13 cellular contexts compared by ENCODE assay signal in the genomic region with DNA sequence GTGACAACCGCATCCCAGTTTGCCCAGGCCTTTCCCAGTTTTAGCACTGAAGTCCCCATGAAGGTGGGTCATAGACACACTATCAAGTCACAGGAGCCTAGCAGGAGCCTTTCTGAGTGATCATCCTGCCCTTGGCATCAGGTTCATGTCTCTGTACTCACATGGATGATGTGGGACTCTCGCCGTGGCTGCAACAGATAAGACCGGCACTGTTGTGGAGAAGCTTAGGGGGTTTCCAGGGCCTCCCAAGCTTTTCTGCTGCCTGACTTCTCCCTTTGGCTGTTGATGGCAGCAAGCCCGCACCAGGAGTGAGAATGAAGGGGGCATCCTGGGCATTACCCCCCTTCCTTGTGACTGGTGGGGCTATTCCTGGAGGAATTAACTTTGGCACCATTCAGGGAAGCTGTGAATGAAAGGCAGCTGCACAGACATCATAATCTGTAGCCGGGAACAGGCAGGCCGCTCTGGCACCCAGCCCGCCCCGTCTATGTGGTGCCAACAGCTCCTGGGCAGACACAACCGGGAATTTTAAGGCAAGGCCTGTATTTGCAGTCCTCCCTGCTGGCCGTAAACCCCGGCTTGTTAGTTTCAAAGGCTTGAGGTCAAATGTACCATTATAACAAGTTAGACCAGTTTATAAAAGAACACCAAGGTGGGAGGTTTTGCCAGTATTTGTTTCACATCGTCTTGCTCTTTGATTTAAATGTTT.
DNase-seq lines count a peak whose midpoint lies in the region; ATAC-seq and TF ChIP-seq lines count a peak whose summit lies in the region.
"Had no signal": no experiment of that assay in that cellular context is flagged by ENCODE, and none has a peak within 500 bp of the region (broad histone marks: within the 10 kb centered on the region; RNA-seq: fewer than 3 reads in every experiment).

No MANE protein-coding gene starts in this region.

- DNase-seq in SK-N-SH: peak; percentile 39
- peak; percentile 56 to 68 (median 59) for DNase-seq in mucosa of descending colon
- DNase-seq in upper lobe of left lung: peak; percentile 27 to 87
- DNase-seq in stimulated activated naive CD8-positive, alpha-beta T cell treated with anti-CD3 and anti-CD28 coated beads, Interleukin-15, amount 100 ng/mL, for 72 hours: no peak
- DNase-seq: naive B cell, NCI-H187 had no signal

- no peaks in the 10 kb centered on the region for H3K36me3 ChIP-seq in SK-N-SH (replicated peaks in 1 of 2; ENCODE audit: control insufficient read depth in 1 of 2, insufficient read depth in 2 of 2, low read length in 1 of 2)
- H3K36me3 ChIP-seq in mucosa of descending colon (ENCODE audit: low read depth): no peaks in the 10 kb centered on the region
- no peaks in the 10 kb centered on the region for H3K36me3 ChIP-seq in upper lobe of left lung

- no peak overlapping the region for H3K4me3 ChIP-seq in SK-N-SH (ENCODE audit: low read depth in 2 of 2, low read length in 1 of 2)
- H3K4me3 ChIP-seq in mucosa of descending colon: no peak overlapping the region
- H3K4me3 ChIP-seq in upper lobe of left lung: no peak overlapping the region
- H3K4me3 ChIP-seq: K562 had no signal

- no peaks in the 10 kb centered on the region for H3K9me3 ChIP-seq in SK-N-SH
- H3K9me3 ChIP-seq in mucosa of descending colon: no peaks in the 10 kb centered on the region
- H3K9me3 ChIP-seq in upper lobe of left lung: no peaks in the 10 kb centered on the region

- H3K27ac Mint-ChIP-seq in stimulated activated naive CD8-positive, alpha-beta T cell treated with anti-CD3 and anti-CD28 coated beads, Interleukin-15, amount 100 ng/mL, for 72 hours: no peak overlapping the region
- H3K27ac Mint-ChIP-seq: activated naive CD8-positive, alpha-beta T cell; WTC11 had no signal

- H3K4me1 ChIP-seq in SK-N-SH (ENCODE audit: control insufficient read depth in 1 of 2, insufficient read depth in 2 of 2, low read depth in 1 of 2, low read length in 1 of 2): peaks cover 0 to 17% of the 10 kb centered on the region in 2 experiments; a peak in 1 of 4 replicates
- H3K4me1 ChIP-seq in mucosa of descending colon (ENCODE audit: low read depth): no peaks in the 10 kb centered on the region
- peaks cover 0 to 6% (median 2%) of the 10 kb centered on the region in 4 donors for H3K4me1 ChIP-seq in upper lobe of left lung

- no peaks in the 10 kb centered on the region for H3K9me2 ChIP-seq in SK-N-SH

- H3K27me3 ChIP-seq in SK-N-SH (ENCODE audit: insufficient read depth) (no peaks in the 10 kb centered on the region), upper lobe of left lung (no peaks in the 10 kb centered on the region)

- H4K20me1 ChIP-seq in SK-N-SH (ENCODE audit: insufficient read depth): no peaks in the 10 kb centered on the region

- no peak for TF ChIP-seq POLR2A in upper lobe of left lung (IDR thresholded peaks at IDR 0.05)

- no peaks in the 10 kb centered on the region for H3K9me3 Mint-ChIP-seq in stimulated activated naive CD8-positive, alpha-beta T cell treated with anti-CD3 and anti-CD28 coated beads, Interleukin-15, amount 100 ng/mL, for 72 hours
- H3K9me3 Mint-ChIP-seq: naive B cell had no signal

- 54% methylated on average over 13 of the region's 13 CpGs for WGBS in SK-N-SH (ENCODE audit: low lambda C conversion rate)
- whole genome bisulfite sequencing in upper lobe of left lung, 2 donors: 53 to 68% methylated on average over 8 to 13 of the region's 13 CpGs

- H3K4me1 Mint-ChIP-seq in stimulated activated naive CD8-positive, alpha-beta T cell treated with anti-CD3 and anti-CD28 coated beads, Interleukin-15, amount 100 ng/mL, for 72 hours: no peaks in the 10 kb centered on the region
- H3K4me1 Mint-ChIP-seq: WTC11 had no signal

- CTCF ChIA-PET in SK-N-SH (lab: Yijun Ruan, JAX): no interaction called here

- POLR2A ChIA-PET in SK-N-SH (lab: Yijun Ruan, JAX): no interaction called here

- no peaks in the 10 kb centered on the region for H3F3A ChIP-seq in SK-N-SH (replicated peaks; ENCODE audit: insufficient read depth)

- no peaks in the 10 kb centered on the region for H3K27me3 Mint-ChIP-seq in stimulated activated naive CD8-positive, alpha-beta T cell treated with anti-CD3 and anti-CD28 coated beads, Interleukin-15, amount 100 ng/mL, for 72 hours
- H3K27me3 Mint-ChIP-seq: activated naive CD8-positive, alpha-beta T cell had no signal

- no peak overlapping the region for H3K4me2 ChIP-seq in SK-N-SH

- no peak overlapping the region for H2AFZ ChIP-seq in SK-N-SH (ENCODE audit: low read depth)

- no peak overlapping the region for H3K4me3 Mint-ChIP-seq in stimulated activated naive CD8-positive, alpha-beta T cell treated with anti-CD3 and anti-CD28 coated beads, Interleukin-15, amount 100 ng/mL, for 72 hours
- H3K4me3 Mint-ChIP-seq: activated naive CD8-positive, alpha-beta T cell; naive B cell; WTC11 had no signal

- H3K9ac ChIP-seq in SK-N-SH: no peak overlapping the region

- intact Hi-C loops in mucosa of descending colon (cut with DNase I, micrococcal nuclease): no loop called here

- no peaks in the 10 kb centered on the region for H3K79me2 ChIP-seq in SK-N-SH (ENCODE audit: insufficient read depth)

- ATAC-seq in SK-N-SH treated with all-trans-retinoic acid at 6 μM for 48 hours: no peak
- peak; percentile 83 for ATAC-seq in esophagus mucosa
- ATAC-seq in mucosa of descending colon: peak; percentile 86
- ATAC-seq in upper lobe of left lung (ENCODE audit: low FRiP score in 2 of 2): no peak
- ATAC-seq in stimulated activated naive CD8-positive, alpha-beta T cell treated with anti-CD3 and anti-CD28 coated beads, Interleukin-15, amount 100 ng/mL, for 72 hours: no peak
- ATAC-seq in GM19397 (IDR thresholded peaks at IDR 0.05; ENCODE audit: unreplicated experiment): no peak
- ATAC-seq in GM21526 (IDR thresholded peaks at IDR 0.05; ENCODE audit: low FRiP score, unreplicated experiment): no peak
- ATAC-seq: K562, WTC11 had no signal

- peak overlapping the region in 1 of 2 experiments; percentile 79; a peak in 2 of 4 replicates for H3K27ac ChIP-seq in SK-N-SH (ENCODE audit: low read depth in 2 of 2, low read length in 1 of 2)
- no peak overlapping the region for H3K27ac ChIP-seq in upper lobe of left lung

- TF ChIP-seq EP300 in SK-N-SH (IDR thresholded peaks at IDR 0.05; ENCODE audit: borderline replicate concordance in 1 of 2, low read depth in 1 of 2, low read length in 1 of 2) (no peak), upper lobe of left lung (IDR thresholded peaks at IDR 0.05) (no peak)

- TF ChIP-seq RAD21 in SK-N-SH (IDR thresholded peaks at IDR 0.05; ENCODE audit: low read length): no peak

- no peak for TF ChIP-seq CTCF in SK-N-SH (IDR thresholded peaks at IDR 0.05)
- no peak for TF ChIP-seq CTCF in mucosa of descending colon (IDR thresholded peaks at IDR 0.05)
- no peak for TF ChIP-seq CTCF in upper lobe of left lung (IDR thresholded peaks at IDR 0.05)

TF ChIP-seq in SK-N-SH, 30 proteins besides CTCF, POLR2A, EP300 and RAD21 (continues in another document):
- TF ChIP-seq, protein P1, sequence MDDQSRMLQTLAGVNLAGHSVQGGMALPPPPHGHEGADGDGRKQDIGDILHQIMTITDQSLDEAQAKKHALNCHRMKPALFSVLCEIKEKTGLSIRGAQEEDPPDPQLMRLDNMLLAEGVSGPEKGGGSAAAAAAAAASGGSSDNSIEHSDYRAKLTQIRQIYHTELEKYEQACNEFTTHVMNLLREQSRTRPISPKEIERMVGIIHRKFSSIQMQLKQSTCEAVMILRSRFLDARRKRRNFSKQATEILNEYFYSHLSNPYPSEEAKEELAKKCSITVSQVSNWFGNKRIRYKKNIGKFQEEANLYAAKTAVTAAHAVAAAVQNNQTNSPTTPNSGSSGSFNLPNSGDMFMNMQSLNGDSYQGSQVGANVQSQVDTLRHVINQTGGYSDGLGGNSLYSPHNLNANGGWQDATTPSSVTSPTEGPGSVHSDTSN (IDR thresholded peaks at IDR 0.05): no peak
- TF ChIP-seq, protein P2, sequence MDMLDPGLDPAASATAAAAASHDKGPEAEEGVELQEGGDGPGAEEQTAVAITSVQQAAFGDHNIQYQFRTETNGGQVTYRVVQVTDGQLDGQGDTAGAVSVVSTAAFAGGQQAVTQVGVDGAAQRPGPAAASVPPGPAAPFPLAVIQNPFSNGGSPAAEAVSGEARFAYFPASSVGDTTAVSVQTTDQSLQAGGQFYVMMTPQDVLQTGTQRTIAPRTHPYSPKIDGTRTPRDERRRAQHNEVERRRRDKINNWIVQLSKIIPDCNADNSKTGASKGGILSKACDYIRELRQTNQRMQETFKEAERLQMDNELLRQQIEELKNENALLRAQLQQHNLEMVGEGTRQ (IDR thresholded peaks at IDR 0.05; ENCODE audit: borderline replicate concordance, low read depth, low read length): no peak
- TF ChIP-seq JUND (IDR thresholded peaks at IDR 0.05): no peak

TF ChIP-seq in SK-N-SH treated with all-trans-retinoic acid at 6 μM for 48 hours, 23 proteins besides CTCF, POLR2A, EP300 and RAD21:
- TF ChIP-seq ARNTL (CRISPR knock-in tag; IDR thresholded peaks at IDR 0.05; ENCODE audit: borderline replicate concordance, low read depth): no peak
- no peak for TF ChIP-seq ZNF70 (CRISPR knock-in tag; IDR thresholded peaks at IDR 0.05)
- TF ChIP-seq, protein P3, sequence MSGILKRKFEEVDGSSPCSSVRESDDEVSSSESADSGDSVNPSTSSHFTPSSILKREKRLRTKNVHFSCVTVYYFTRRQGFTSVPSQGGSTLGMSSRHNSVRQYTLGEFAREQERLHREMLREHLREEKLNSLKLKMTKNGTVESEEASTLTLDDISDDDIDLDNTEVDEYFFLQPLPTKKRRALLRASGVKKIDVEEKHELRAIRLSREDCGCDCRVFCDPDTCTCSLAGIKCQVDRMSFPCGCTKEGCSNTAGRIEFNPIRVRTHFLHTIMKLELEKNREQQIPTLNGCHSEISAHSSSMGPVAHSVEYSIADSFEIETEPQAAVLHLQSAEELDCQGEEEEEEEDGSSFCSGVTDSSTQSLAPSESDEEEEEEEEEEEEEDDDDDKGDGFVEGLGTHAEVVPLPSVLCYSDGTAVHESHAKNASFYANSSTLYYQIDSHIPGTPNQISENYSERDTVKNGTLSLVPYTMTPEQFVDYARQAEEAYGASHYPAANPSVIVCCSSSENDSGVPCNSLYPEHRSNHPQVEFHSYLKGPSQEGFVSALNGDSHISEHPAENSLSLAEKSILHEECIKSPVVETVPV (CRISPR knock-in tag; IDR thresholded peaks at IDR 0.05): no peak
- TF ChIP-seq TOX (CRISPR knock-in tag; IDR thresholded peaks at IDR 0.05; ENCODE audit: borderline replicate concordance): no peak
- no peak for TF ChIP-seq BACH2 (CRISPR knock-in tag; IDR thresholded peaks at IDR 0.05; ENCODE audit: borderline replicate concordance)
- TF ChIP-seq RARB (CRISPR knock-in tag; IDR thresholded peaks at IDR 0.05): no peak
- TF ChIP-seq OSR1 (CRISPR knock-in tag; IDR thresholded peaks at IDR 0.05): no peak
- no peak for TF ChIP-seq ESRRG (CRISPR knock-in tag; IDR thresholded peaks at IDR 0.05)

Comparison
In these comparisons a context has a peak if more than half of its experiments do, and no peak if none do; other contexts are left out.
1. DNase-seq: peak in SK-N-SH (single experiment), mucosa of descending colon (3 of 3) and upper lobe of left lung (2 of 2); none in stimulated activated naive CD8-positive, alpha-beta T cell treated with anti-CD3 and anti-CD28 coated beads, Interleukin-15, amount 100 ng/mL, for 72 hours (0 of 2).
2. ATAC-seq: peak in esophagus mucosa (single experiment) and mucosa of descending colon (single experiment); none in SK-N-SH treated with all-trans-retinoic acid at 6 μM for 48 hours (single experiment), upper lobe of left lung (0 of 2), stimulated activated naive CD8-positive, alpha-beta T cell treated with anti-CD3 and anti-CD28 coated beads, Interleukin-15, amount 100 ng/mL, for 72 hours (single experiment), GM19397 (single experiment) and GM21526 (single experiment).